In genomic region chr6:168265394-168265793, GRCh38 we compare ENCODE assay signal across 21 cellular contexts. TPM values are rescaled to one million over a fixed set of nuclear protein-coding genes. Genes with fewer than 3 reads are reported as not detected.
DNase-seq lines count a peak whose midpoint lies in the region; ATAC-seq, FAIRE-seq and TF ChIP-seq lines count a peak whose summit lies in the region.
"Had no signal": no experiment of that assay in that cellular context is flagged by ENCODE, and none has a peak within 500 bp of the region (broad histone marks: within the 10 kb centered on the region; RNA-seq: fewer than 3 reads in every experiment).

No MANE protein-coding gene starts in this region.

- TF ChIP-seq CTCF in Caco-2 (IDR thresholded peaks at IDR 0.05; ENCODE audit: insufficient read depth in 1 of 2, low read depth in 1 of 2, low read length in 1 of 2, severe bottlenecking in 1 of 2, unreplicated experiment in 1 of 2) (no peak), hepatocyte (IDR thresholded peaks at IDR 0.05; ENCODE audit: poor library complexity) (no peak), right lobe of liver (IDR thresholded peaks at IDR 0.05) (no peak), nephron progenitor cell (IDR thresholded peaks at IDR 0.05) (no peak), thyroid gland (IDR thresholded peaks at IDR 0.05) (no peak)

- no peak for FAIRE-seq in urothelium cell line (lab: Jason Lieb, UNC)
- FAIRE-seq: H54 had no signal

- H3K9me3 Mint-ChIP-seq in Caco-2 (ENCODE audit: unreplicated experiment) = no peaks in the 10 kb centered on the region
- no peaks in the 10 kb centered on the region for H3K9me3 Mint-ChIP-seq in nephron progenitor cell
- H3K9me3 Mint-ChIP-seq in stimulated activated naive B cell treated with anti-CD40 and anti-IgM and Interleukin-4, amounts not matched to agents 10 μg/mL and 1 μg/mL and 100 μg/mL, for 72 hours = peaks cover 0 to 5% of the 10 kb centered on the region in 2 donors
- H3K9me3 Mint-ChIP-seq: GM23338 had no signal

- POLR2A ChIA-PET in Caco-2 (lab: Charles Lee) = interaction anchor here (1.3 kb wide), 1 partner anchor 9 kb away, joined by 6 read pairs; no protein-coding TSS in a partner anchor

- H3K36me3 ChIP-seq in Caco-2 (ENCODE audit: control insufficient read depth, insufficient read depth, low read length) (no peaks in the 10 kb centered on the region), hepatocyte (replicated peaks; ENCODE audit: insufficient read depth, low read depth) (no peaks in the 10 kb centered on the region), right lobe of liver (no peaks in the 10 kb centered on the region), thyroid gland (no peaks in the 10 kb centered on the region)
- H3K36me3 ChIP-seq: BLaER1 had no signal

- H3K4me3 ChIP-seq in Caco-2 (ENCODE audit: low read depth, low read length) = no peak overlapping the region
- H3K4me3 ChIP-seq in hepatocyte = no peak overlapping the region
- H3K4me3 ChIP-seq in right lobe of liver = no peak overlapping the region
- H3K4me3 ChIP-seq in thyroid gland (replicated peaks in 1 of 3) = no peak overlapping the region
- H3K4me3 ChIP-seq: BLaER1, GM23338 had no signal

- H2AFZ ChIP-seq in hepatocyte = no peak overlapping the region
- H2AFZ ChIP-seq: GM23338 had no signal

- peaks cover 18% of the 10 kb centered on the region for H3K36me3 Mint-ChIP-seq in Caco-2 (ENCODE audit: insufficient read depth, unreplicated experiment)
- no peaks in the 10 kb centered on the region for H3K36me3 Mint-ChIP-seq in nephron progenitor cell (ENCODE audit: low read depth)
- no peaks in the 10 kb centered on the region for H3K36me3 Mint-ChIP-seq in stimulated activated naive B cell treated with anti-CD40 and anti-IgM and Interleukin-4, amounts not matched to agents 10 μg/mL and 1 μg/mL and 100 μg/mL, for 72 hours
- H3K36me3 Mint-ChIP-seq: CD14-positive monocyte; CD4-positive, alpha-beta memory T cell had no signal

- H3K4me3 Mint-ChIP-seq in Caco-2 (ENCODE audit: unreplicated experiment) (peak overlapping the region; percentile 53), nephron progenitor cell (no peak overlapping the region)
- no peak overlapping the region for H3K4me3 Mint-ChIP-seq in stimulated activated naive B cell treated with anti-CD40 and anti-IgM and Interleukin-4, amounts not matched to agents 10 μg/mL and 1 μg/mL and 100 μg/mL, for 72 hours
- H3K4me3 Mint-ChIP-seq: CD14-positive monocyte; CD4-positive, alpha-beta memory T cell; GM23338 had no signal

- H3K4me1 Mint-ChIP-seq in Caco-2 (ENCODE audit: low read depth, unreplicated experiment) (peaks cover 36% of the 10 kb centered on the region), nephron progenitor cell (peaks cover 71% of the 10 kb centered on the region)
- H3K4me1 Mint-ChIP-seq in stimulated activated naive B cell treated with anti-CD40 and anti-IgM and Interleukin-4, amounts not matched to agents 10 μg/mL and 1 μg/mL and 100 μg/mL, for 72 hours = no peaks in the 10 kb centered on the region
- H3K4me1 Mint-ChIP-seq: CD14-positive monocyte; CD4-positive, alpha-beta memory T cell had no signal

- no peak for TF ChIP-seq POLR2A in right lobe of liver (IDR thresholded peaks at IDR 0.05)
- no peak for TF ChIP-seq POLR2A in thyroid gland (IDR thresholded peaks at IDR 0.05)

- no peaks in the 10 kb centered on the region for H3K9me2 ChIP-seq in hepatocyte (replicated peaks; ENCODE audit: insufficient read depth)

- H3K9me3 ChIP-seq in Caco-2 (no peaks in the 10 kb centered on the region), hepatocyte (ENCODE audit: low read depth) (no peaks in the 10 kb centered on the region), right lobe of liver (no peaks in the 10 kb centered on the region), thyroid gland (no peaks in the 10 kb centered on the region)
- H3K9me3 ChIP-seq: BLaER1 had no signal

- no peak for ATAC-seq in right lobe of liver
- no peak for ATAC-seq in stimulated activated naive B cell treated with anti-CD40 and anti-IgM and Interleukin-4, amounts not matched to agents 10 μg/mL and 1 μg/mL and 100 μg/mL, for 72 hours (replicated peaks)
- ATAC-seq: GM23338 had no signal

- BruUV-seq in Caco-2 (replicated peaks; lab: Mats Ljungman, UMichigan) = TSS peak; percentile 47

- CTCF ChIA-PET in Caco-2 (lab: Charles Lee) = interaction anchor here (0.7 to 1.3 kb wide), 5 partner anchors 9 to 64 kb away, joined by 3 to 7 read pairs (median 4); no protein-coding TSS in a partner anchor

- peaks cover 59% of the 10 kb centered on the region for H3K4me1 ChIP-seq in Caco-2
- peaks cover 31% of the 10 kb centered on the region for H3K4me1 ChIP-seq in hepatocyte (ENCODE audit: insufficient read depth)
- peaks cover 0 to 52% (median 28%) of the 10 kb centered on the region in 4 donors for H3K4me1 ChIP-seq in right lobe of liver
- peaks cover 12 to 14% of the 10 kb centered on the region in 2 donors for H3K4me1 ChIP-seq in thyroid gland

- no peaks in the 10 kb centered on the region for H3K27me3 Mint-ChIP-seq in Caco-2 (ENCODE audit: insufficient read depth, unreplicated experiment)
- H3K27me3 Mint-ChIP-seq in nephron progenitor cell (ENCODE audit: low read depth, poor library complexity) = peaks cover 19% of the 10 kb centered on the region
- H3K27me3 Mint-ChIP-seq in stimulated activated naive B cell treated with anti-CD40 and anti-IgM and Interleukin-4, amounts not matched to agents 10 μg/mL and 1 μg/mL and 100 μg/mL, for 72 hours = no peaks in the 10 kb centered on the region

- DNase-seq in Caco-2 = no peak
- DNase-seq in hepatocyte (ENCODE audit: low spot score) = no peak
- no peak for DNase-seq in right lobe of liver
- no peak for DNase-seq in nephron progenitor cell
- DNase-seq in stimulated activated naive B cell treated with anti-CD40 and anti-IgM and Interleukin-4, amounts not matched to agents 10 μg/mL and 1 μg/mL and 100 μg/mL, for 72 hours = no peak
- no peak for DNase-seq in NCI-H748 (lab: John Stamatoyannopoulos, UW; ENCODE audit: unreplicated experiment)
- no peak for DNase-seq in urothelium cell line (ENCODE audit: low spot score)
- DNase-seq in thyroid gland = no peak
- DNase-seq: 8988T; Calu3; CD4-positive, alpha-beta memory T cell; DMS79 treated with DMSO at 0.1 percent for 48 hours; GF-D8; HCEC 1CT had no signal

- H3K79me2 ChIP-seq in hepatocyte = no peaks in the 10 kb centered on the region

- peak overlapping the region; percentile 44 for H3K27ac ChIP-seq in hepatocyte
- H3K27ac ChIP-seq in right lobe of liver = peak overlapping the region in 2 of 3 donors; percentile 81 to 93
- no peak overlapping the region for H3K27ac ChIP-seq in thyroid gland
- H3K27ac ChIP-seq: BLaER1, HL-60 had no signal

- no peak overlapping the region for H3K4me2 ChIP-seq in hepatocyte
- H3K4me2 ChIP-seq: BLaER1, GM23338 had no signal

- H3K27ac Mint-ChIP-seq in Caco-2 (ENCODE audit: unreplicated experiment) = peak overlapping the region; percentile 60
- H3K27ac Mint-ChIP-seq in nephron progenitor cell = peak overlapping the region; percentile 88
- no peak overlapping the region for H3K27ac Mint-ChIP-seq in stimulated activated naive B cell treated with anti-CD40 and anti-IgM and Interleukin-4, amounts not matched to agents 10 μg/mL and 1 μg/mL and 100 μg/mL, for 72 hours
- H3K27ac Mint-ChIP-seq: CD14-positive monocyte, GM23338 had no signal

- H3K27me3 ChIP-seq in Caco-2 (replicated peaks; ENCODE audit: control insufficient read depth, insufficient read depth, low read length) = no peaks in the 10 kb centered on the region
- H3K27me3 ChIP-seq in hepatocyte = no peaks in the 10 kb centered on the region
- no peaks in the 10 kb centered on the region for H3K27me3 ChIP-seq in right lobe of liver
- H3K27me3 ChIP-seq in thyroid gland = no peaks in the 10 kb centered on the region
- H3K27me3 ChIP-seq: BLaER1 had no signal

- no peaks in the 10 kb centered on the region for H4K20me1 ChIP-seq in hepatocyte (ENCODE audit: insufficient read depth, poor library complexity, severe bottlenecking)
- H4K20me1 ChIP-seq: BLaER1 had no signal

- WGBS in hepatocyte (ENCODE audit: low lambda C conversion rate, missing lambda C conversion rate) = 90% methylated on average over 14 of the region's 15 CpGs
- 66% methylated on average over 4 of the region's 15 CpGs for WGBS in right lobe of liver (ENCODE audit: insufficient coverage, low coverage, low lambda C conversion rate, missing lambda C conversion rate)
- 88 to 92% methylated on average over 14 to 15 of the region's 15 CpGs for WGBS in thyroid gland, 2 donors

- intact Hi-C loops in Caco-2 (cut with micrococcal nuclease; ENCODE audit: unreplicated experiment) = loop anchor here (1.0 to 2.0 kb wide), 3 partner anchors 9 to 91 kb away; no protein-coding TSS in a partner anchor
- intact Hi-C loops in right lobe of liver (cut with DNase I) = no loop called here
- intact Hi-C loops in thyroid gland (cut with DNase I) = no loop called here

RNA-seq across cellular contexts. Expression of gene DACT2, which starts 54.2 kb away (rescaled TPM):
- total RNA-seq in Caco-2 (2022) (18.6 and 21.1 TPM in 2 replicates), hepatocyte (8.2 and 9.2 TPM in 2 replicates), right lobe of liver (under 1 TPM in 5 of 6 experiments, not detected in 1; 0.29 to 0.99 (median 0.86) TPM), thyroid gland (under 1 TPM in 1 of 4 donors, not detected in 3; 0.27 TPM)
- 7.4 and 8.8 TPM in 2 replicates for polyA plus RNA-seq in hepatocyte
- total RNA-seq: Calu3; CD4-positive, alpha-beta memory T cell; HT1080 had no signal
- polyA plus RNA-seq: AG04450; CD14-positive monocyte; CD4-positive, alpha-beta memory T cell had no signal

Comparison
In these comparisons a context has a peak if more than half of its experiments do, and no peak if none do; other contexts are left out.
1. H3K27ac ChIP-seq: peak in hepatocyte (single experiment) and right lobe of liver (2 of 3); none in thyroid gland (0 of 3).